ENCODE assay signal across 8 cellular contexts in genomic region chr17:76182016-76182764, GRCh38. TPM values are rescaled to one million over a fixed set of nuclear protein-coding genes. Genes with fewer than 3 reads are reported as not detected.
DNase-seq lines count a peak whose midpoint lies in the region; ATAC-seq and TF ChIP-seq lines count a peak whose summit lies in the region.

No MANE protein-coding gene starts in this region.

- H3K4me3 ChIP-seq in GM12865 (ENCODE audit: low read depth, low read length) = no peak overlapping the region
- no peak overlapping the region for H3K4me3 ChIP-seq in coronary artery
- no peak overlapping the region for H3K4me3 ChIP-seq in right lobe of liver

- H3K36me3 Mint-ChIP-seq in activated CD4-positive, alpha-beta T cell treated with anti-CD3 and anti-CD28 coated beads, Interleukin-2, amount 10 ng/mL, durations not matched to agents 24 days and 14 days (ENCODE audit: low read depth) = peaks cover 25% of the 10 kb centered on the region

- no peak for TF ChIP-seq POLR2A in right lobe of liver (IDR thresholded peaks at IDR 0.05)

- peaks cover 0 to 8% (median 0%) of the 10 kb centered on the region in 4 donors for H3K4me1 ChIP-seq in right lobe of liver

- H3K9me3 ChIP-seq in right lobe of liver = no peaks in the 10 kb centered on the region

- ATAC-seq in right lobe of liver (peak; percentile 93 to 97 (median 96)), HG02588 (IDR thresholded peaks at IDR 0.05; ENCODE audit: unreplicated experiment) (no peak)

- intact Hi-C loops in activated CD4-positive, alpha-beta T cell treated with anti-CD3 and anti-CD28 coated beads, Interleukin-2, amount 10 ng/mL, durations not matched to agents 24 days and 14 days (cut with micrococcal nuclease) = loop anchor here (1.0 to 10.0 kb wide), 3 partner anchors 9 to 397 kb away; partner anchors contain the start of genes FOXJ1 and UNK
- intact Hi-C loops in right lobe of liver (cut with DNase I) = no loop called here

- H3K4me1 Mint-ChIP-seq in activated CD4-positive, alpha-beta T cell treated with anti-CD3 and anti-CD28 coated beads, Interleukin-2, amount 10 ng/mL, durations not matched to agents 24 days and 14 days = peaks cover 53% of the 10 kb centered on the region

- peak overlapping the region; percentile 66 for H3K4me3 Mint-ChIP-seq in activated CD4-positive, alpha-beta T cell treated with anti-CD3 and anti-CD28 coated beads, Interleukin-2, amount 10 ng/mL, durations not matched to agents 24 days and 14 days

- H3K27ac ChIP-seq in coronary artery (no peak overlapping the region), right lobe of liver (peak overlapping the region in 1 of 3 donors; percentile 7)

- TF ChIP-seq CTCF in GM12865 (IDR thresholded peaks at IDR 0.05; ENCODE audit: insufficient read depth, low read depth, low read length, missing control alignments) = peak; percentile 84
- TF ChIP-seq CTCF in coronary artery (IDR thresholded peaks at IDR 0.05) = peak; percentile 83
- peak; percentile 81 to 89 (median 84) for TF ChIP-seq CTCF in right lobe of liver (IDR thresholded peaks at IDR 0.05)

- WGBS in right lobe of liver (ENCODE audit: insufficient coverage, low coverage, low lambda C conversion rate, missing lambda C conversion rate) = 12% methylated on average over 11 of the region's 11 CpGs

- H3K27me3 Mint-ChIP-seq in activated CD4-positive, alpha-beta T cell treated with anti-CD3 and anti-CD28 coated beads, Interleukin-2, amount 10 ng/mL, durations not matched to agents 24 days and 14 days = no peaks in the 10 kb centered on the region

- H3K27me3 ChIP-seq in right lobe of liver = no peaks in the 10 kb centered on the region

- H3K36me3 ChIP-seq in right lobe of liver = no peaks in the 10 kb centered on the region

- peak overlapping the region; percentile 92 for H3K27ac Mint-ChIP-seq in activated CD4-positive, alpha-beta T cell treated with anti-CD3 and anti-CD28 coated beads, Interleukin-2, amount 10 ng/mL, durations not matched to agents 24 days and 14 days

- peak; percentile 97 for DNase-seq in GM12865 (ENCODE audit: low read depth)
- peak; percentile 58 for DNase-seq in HS-27A (ENCODE audit: low read depth)
- peak; percentile 94 for DNase-seq in NCI-H82 (lab: John Stamatoyannopoulos, UW)
- DNase-seq in activated CD4-positive, alpha-beta T cell treated with anti-CD3 and anti-CD28 coated beads, Interleukin-2, amount 10 ng/mL, durations not matched to agents 24 days and 14 days = peak; percentile 98
- peak; percentile 83 for DNase-seq in coronary artery (ENCODE audit: low spot score)
- DNase-seq in right lobe of liver = peak; percentile 82 to 91 (median 90)
- peak; percentile 86 to 97 (median 94) for DNase-seq in stimulated activated CD4-positive, alpha-beta T cell treated with anti-CD3 and anti-CD28 coated beads, TNF-alpha, amount 100 ng/mL, for 24 hours (ENCODE audit: low read depth in 3 of 3)

- no peaks in the 10 kb centered on the region for H3K9me3 Mint-ChIP-seq in activated CD4-positive, alpha-beta T cell treated with anti-CD3 and anti-CD28 coated beads, Interleukin-2, amount 10 ng/mL, durations not matched to agents 24 days and 14 days

RNA-seq across cellular contexts. Expression of gene FOXJ1, which starts 41.1 kb away (rescaled TPM):
- 0.07 and 0.35 TPM in 2 replicates for total RNA-seq in activated CD4-positive, alpha-beta T cell treated with anti-CD3 and anti-CD28 coated beads, Interleukin-2, amount 10 ng/mL, durations not matched to agents 24 days and 14 days
- total RNA-seq in right lobe of liver = under 1 TPM in 3 of 6 experiments, not detected in 3; 0.06 to 0.12 (median 0.11) TPM

RNA-seq across cellular contexts. Expression of gene RNF157, which starts 58.1 kb away (rescaled TPM):
- 35.0 and 42.4 TPM in 2 replicates for total RNA-seq in activated CD4-positive, alpha-beta T cell treated with anti-CD3 and anti-CD28 coated beads, Interleukin-2, amount 10 ng/mL, durations not matched to agents 24 days and 14 days
- total RNA-seq in right lobe of liver = 10 to 100 TPM in 2 of 6 experiments, 1 to 10 TPM in 2, under 1 TPM in 2; 0.39 to 14.5 (median 6.0) TPM
